1 cellular context compared by ENCODE assay signal in the genomic region with DNA sequence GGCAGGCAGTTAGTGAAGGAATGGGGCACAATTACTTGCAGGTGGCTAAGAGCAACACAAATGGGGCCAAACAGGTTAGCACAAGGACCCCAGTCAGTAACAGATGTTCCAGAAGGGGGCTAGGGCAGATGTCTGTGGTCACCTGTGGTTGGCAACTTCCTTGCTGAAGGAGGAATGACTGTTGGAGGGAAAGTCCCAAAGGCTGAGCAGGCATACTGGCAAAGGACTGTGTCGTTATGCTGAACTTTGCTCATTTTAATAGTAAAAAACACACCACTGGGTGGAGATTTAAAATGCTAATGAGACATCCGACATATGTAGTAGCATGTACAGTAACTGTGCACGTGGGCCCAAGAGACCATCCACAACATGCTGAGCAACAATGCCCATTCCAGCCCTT.
TF ChIP-seq lines count a peak whose summit lies in the region.

No MANE protein-coding gene starts in this region.

TF ChIP-seq in WTC11, 78 proteins besides CTCF, POLR2A, EP300 and RAD21 (continued from another document):
- TF ChIP-seq, protein P1, sequence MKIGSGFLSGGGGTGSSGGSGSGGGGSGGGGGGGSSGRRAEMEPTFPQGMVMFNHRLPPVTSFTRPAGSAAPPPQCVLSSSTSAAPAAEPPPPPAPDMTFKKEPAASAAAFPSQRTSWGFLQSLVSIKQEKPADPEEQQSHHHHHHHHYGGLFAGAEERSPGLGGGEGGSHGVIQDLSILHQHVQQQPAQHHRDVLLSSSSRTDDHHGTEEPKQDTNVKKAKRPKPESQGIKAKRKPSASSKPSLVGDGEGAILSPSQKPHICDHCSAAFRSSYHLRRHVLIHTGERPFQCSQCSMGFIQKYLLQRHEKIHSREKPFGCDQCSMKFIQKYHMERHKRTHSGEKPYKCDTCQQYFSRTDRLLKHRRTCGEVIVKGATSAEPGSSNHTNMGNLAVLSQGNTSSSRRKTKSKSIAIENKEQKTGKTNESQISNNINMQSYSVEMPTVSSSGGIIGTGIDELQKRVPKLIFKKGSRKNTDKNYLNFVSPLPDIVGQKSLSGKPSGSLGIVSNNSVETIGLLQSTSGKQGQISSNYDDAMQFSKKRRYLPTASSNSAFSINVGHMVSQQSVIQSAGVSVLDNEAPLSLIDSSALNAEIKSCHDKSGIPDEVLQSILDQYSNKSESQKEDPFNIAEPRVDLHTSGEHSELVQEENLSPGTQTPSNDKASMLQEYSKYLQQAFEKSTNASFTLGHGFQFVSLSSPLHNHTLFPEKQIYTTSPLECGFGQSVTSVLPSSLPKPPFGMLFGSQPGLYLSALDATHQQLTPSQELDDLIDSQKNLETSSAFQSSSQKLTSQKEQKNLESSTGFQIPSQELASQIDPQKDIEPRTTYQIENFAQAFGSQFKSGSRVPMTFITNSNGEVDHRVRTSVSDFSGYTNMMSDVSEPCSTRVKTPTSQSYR (CRISPR knock-in tag; IDR thresholded peaks at IDR 0.05): no peak
- TF ChIP-seq KAT7 (CRISPR knock-in tag; IDR thresholded peaks at IDR 0.05; ENCODE audit: borderline replicate concordance) (no peak), ZNF317 (CRISPR knock-in tag; IDR thresholded peaks at IDR 0.05; ENCODE audit: borderline replicate concordance, low read depth) (no peak), ATF1 (CRISPR knock-in tag; IDR thresholded peaks at IDR 0.05) (no peak), SMAD4 (CRISPR knock-in tag; IDR thresholded peaks at IDR 0.05) (no peak), EMX1 (CRISPR knock-in tag; IDR thresholded peaks at IDR 0.05) (no peak), NFYB (CRISPR knock-in tag; conservative IDR thresholded peaks at IDR 0.05; ENCODE audit: low read depth) (no peak), TEAD4 (CRISPR knock-in tag; IDR thresholded peaks at IDR 0.05) (no peak), GRHL2 (CRISPR knock-in tag; IDR thresholded peaks at IDR 0.05; ENCODE audit: insufficient replicate concordance, severe bottlenecking) (no peak), NR1H2 (CRISPR knock-in tag; IDR thresholded peaks at IDR 0.05) (no peak), RELA (CRISPR knock-in tag; IDR thresholded peaks at IDR 0.05; ENCODE audit: borderline replicate concordance) (no peak), FOXK1 (CRISPR knock-in tag; IDR thresholded peaks at IDR 0.05) (no peak)
- TF ChIP-seq, protein P2, sequence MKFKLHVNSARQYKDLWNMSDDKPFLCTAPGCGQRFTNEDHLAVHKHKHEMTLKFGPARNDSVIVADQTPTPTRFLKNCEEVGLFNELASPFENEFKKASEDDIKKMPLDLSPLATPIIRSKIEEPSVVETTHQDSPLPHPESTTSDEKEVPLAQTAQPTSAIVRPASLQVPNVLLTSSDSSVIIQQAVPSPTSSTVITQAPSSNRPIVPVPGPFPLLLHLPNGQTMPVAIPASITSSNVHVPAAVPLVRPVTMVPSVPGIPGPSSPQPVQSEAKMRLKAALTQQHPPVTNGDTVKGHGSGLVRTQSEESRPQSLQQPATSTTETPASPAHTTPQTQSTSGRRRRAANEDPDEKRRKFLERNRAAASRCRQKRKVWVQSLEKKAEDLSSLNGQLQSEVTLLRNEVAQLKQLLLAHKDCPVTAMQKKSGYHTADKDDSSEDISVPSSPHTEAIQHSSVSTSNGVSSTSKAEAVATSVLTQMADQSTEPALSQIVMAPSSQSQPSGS (CRISPR knock-in tag; IDR thresholded peaks at IDR 0.05; ENCODE audit: borderline replicate concordance, low read depth): no peak
